In the genomic region with DNA sequence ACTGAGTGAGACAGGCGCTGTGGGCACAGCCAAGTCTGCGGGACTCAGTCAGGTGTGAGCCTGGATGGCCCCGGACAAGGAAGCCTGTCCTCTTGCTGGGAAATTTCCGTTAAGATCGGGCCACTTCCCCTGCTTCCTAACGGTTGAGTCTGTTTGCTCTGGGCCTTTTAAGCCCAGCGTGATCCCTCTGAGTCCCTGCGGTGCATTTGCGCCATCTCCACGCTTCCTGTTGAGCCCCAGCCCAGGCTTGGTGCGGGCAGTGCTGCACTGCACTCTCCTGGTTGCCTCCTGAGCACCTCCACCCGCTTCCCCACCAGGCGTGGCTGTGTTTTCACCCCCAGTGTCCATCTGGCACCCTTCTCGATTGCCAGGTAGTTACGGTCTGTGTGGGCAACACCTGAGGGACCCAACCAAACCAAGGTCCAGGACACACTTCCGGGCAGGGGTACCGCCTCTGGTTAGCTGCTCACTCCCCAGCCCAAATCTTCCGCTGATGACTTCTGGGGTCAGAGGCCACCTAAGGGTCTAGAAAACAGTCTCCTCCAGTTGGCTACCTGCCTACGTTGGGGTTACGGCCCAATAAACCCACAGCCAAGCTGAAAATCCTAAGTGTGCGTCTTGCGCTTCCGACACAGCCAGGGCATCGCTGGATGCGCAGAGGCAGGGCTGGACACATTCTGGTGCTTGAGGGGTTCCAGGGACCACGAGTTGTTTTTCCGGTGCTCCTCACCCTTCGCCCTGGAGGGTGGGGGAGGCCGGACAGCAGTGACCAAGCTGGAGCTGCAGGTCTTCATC, we compare ENCODE assay signal across 8 cellular contexts. TPM values are rescaled to one million over a fixed set of nuclear protein-coding genes. Genes with fewer than 3 reads are reported as not detected.
DNase-seq lines count a peak whose midpoint lies in the region; ATAC-seq and TF ChIP-seq lines count a peak whose summit lies in the region.

No MANE protein-coding gene starts in this region.

- TF ChIP-seq POLR2A in GM18505 (IDR thresholded peaks at IDR 0.05; ENCODE audit: borderline replicate concordance, extremely low read depth, insufficient read depth, insufficient read length): peak; percentile 45

- H3K4me3 ChIP-seq in A673 (ENCODE audit: low read depth, low read length, poor library complexity, severe bottlenecking): no peak overlapping the region
- peak overlapping the region in 1 of 2 donors; percentile 56 for H3K4me3 ChIP-seq in esophagus (ENCODE audit: low read depth in 1 of 2, low read length in 2 of 2)

- H3K36me3 ChIP-seq in A673 (ENCODE audit: insufficient read depth, low read length, poor library complexity, severe bottlenecking): peaks cover 39% of the 10 kb centered on the region
- peaks cover 0 to 27% of the 10 kb centered on the region in 2 donors for H3K36me3 ChIP-seq in esophagus (ENCODE audit: control insufficient read depth in 2 of 2, insufficient read depth in 2 of 2, low read length in 1 of 2)

- no TSS peak for BruUV-seq in A673 (replicated peaks; lab: Mats Ljungman, UMichigan)

- H3K27me3 ChIP-seq in A673 (replicated peaks; ENCODE audit: insufficient read depth, low read depth, low read length, poor library complexity) (no peaks in the 10 kb centered on the region), esophagus (ENCODE audit: control insufficient read depth in 1 of 2, insufficient read depth in 2 of 2, low read length in 2 of 2) (no peaks in the 10 kb centered on the region)

- H3K4me1 ChIP-seq in A673 (ENCODE audit: insufficient read depth, low read length, poor library complexity, severe bottlenecking) (peaks cover 19% of the 10 kb centered on the region), esophagus (ENCODE audit: control insufficient read depth in 2 of 2, insufficient read depth in 2 of 2, low read length in 1 of 2) (peaks cover 13 to 23% of the 10 kb centered on the region in 2 donors)

- ATAC-seq in GM18505 (IDR thresholded peaks at IDR 0.05; ENCODE audit: unreplicated experiment) (no peak), sciatic nerve (peak; percentile 16)

- intact Hi-C loops in A673 (cut with micrococcal nuclease; ENCODE audit: unreplicated experiment) (no loop called here), sciatic nerve (cut with DNase I) (no loop called here)

- no peak for DNase-seq in A673 (ENCODE audit: low spot score)
- peak; percentile 78 for DNase-seq in SKM-1 (lab: John Stamatoyannopoulos, UW; ENCODE audit: unreplicated experiment)
- no peak for DNase-seq in sciatic nerve (ENCODE audit: low spot score)
- DNase-seq in NCI-H128 (lab: John Stamatoyannopoulos, UW; ENCODE audit: unreplicated experiment): no peak
- DNase-seq in central memory CD4-positive, alpha-beta T cell: no peak
- no peak for DNase-seq in effector CD4-positive, alpha-beta T cell

- CTCF ChIA-PET in A673 (lab: Charles Lee): no interaction called here

- H3K27ac ChIP-seq in A673 (ENCODE audit: low read depth, low read length, poor library complexity, severe bottlenecking): peak overlapping the region; percentile 16
- peak overlapping the region; percentile 21 to 79 for H3K27ac ChIP-seq in esophagus (ENCODE audit: low read depth in 2 of 2, low read length in 1 of 2)

- 10 to 16% methylated on average over 29 of the region's 29 CpGs for WGBS in esophagus, 2 donors

- POLR2A ChIA-PET in A673 (lab: Charles Lee; ENCODE audit: low non-redundant PET): interaction anchor here (0.6 kb wide), 1 partner anchor 31 kb away, joined by 5 read pairs; no protein-coding TSS in a partner anchor

- no peak for TF ChIP-seq CTCF in A673 (conservative IDR thresholded peaks at IDR 0.05; ENCODE audit: low read depth, low read length)

- H3K9me3 ChIP-seq in A673 (ENCODE audit: low read depth, low read length, poor library complexity, severe bottlenecking): no peaks in the 10 kb centered on the region
- no peaks in the 10 kb centered on the region for H3K9me3 ChIP-seq in esophagus (ENCODE audit: control insufficient read depth in 2 of 2, insufficient read depth in 1 of 2, low read depth in 1 of 2, low read length in 1 of 2)

RNA-seq across cellular contexts. Expression of a gene that starts 1.4 kb away (rescaled TPM):
- total RNA-seq in A673 (2021) (46.8 and 56.2 TPM in 2 replicates), sciatic nerve (23.0 TPM)
- 10 to 100 TPM; 40.5 to 42.4 TPM for polyA plus RNA-seq in esophagus

RNA-seq across cellular contexts. Expression of a gene that starts 7.5 kb away (rescaled TPM):
- total RNA-seq in A673 (2021) (184 and 186 TPM in 2 replicates), sciatic nerve (23.6 TPM)
- 100 to 1,000 TPM; 136 to 173 TPM for polyA plus RNA-seq in esophagus

RNA-seq across cellular contexts. Expression of a gene that starts 26.9 kb away (rescaled TPM):
- 145 and 187 TPM in 2 replicates for total RNA-seq in A673 (2021)
- polyA plus RNA-seq in esophagus: 100 to 1,000 TPM in 1 of 2 donors, 10 to 100 TPM in 1; 83.6 to 131 TPM
- 79.8 TPM for total RNA-seq in sciatic nerve

RNA-seq across cellular contexts. Expression of a gene that starts 27.1 kb away (rescaled TPM):
- total RNA-seq in A673 (2021) (62.8 and 67.4 TPM in 2 replicates), sciatic nerve (31.8 TPM)
- 10 to 100 TPM; 36.2 to 53.9 TPM for polyA plus RNA-seq in esophagus

RNA-seq across cellular contexts. Expression of a gene that starts 44.2 kb away (rescaled TPM):
- total RNA-seq in A673 (2021) (52.8 and 56.3 TPM in 2 replicates), sciatic nerve (10.2 TPM)
- 10 to 100 TPM; 22.2 to 33.0 TPM for polyA plus RNA-seq in esophagus
